Comparison of ENCODE assay signal across 8 cellular contexts in genomic region chr6:18192026-18192425, GRCh38.
"Had no signal": no experiment of that assay in that cellular context is flagged by ENCODE, and none has a peak within 500 bp of the region (broad histone marks: within the 10 kb centered on the region; RNA-seq: fewer than 3 reads in every experiment).

No MANE protein-coding gene starts in this region.

- DNase-seq: GDM1, GF-D8 had no signal

- FAIRE-seq: G401.6, GM12878, GM12891, GM12892, GM18507, GM19239 had no signal

- ATAC-seq: GM12878 had no signal

- H3K4me3 ChIP-seq: GM12878 had no signal
